Comparison of ENCODE assay signal across 8 cellular contexts in the genomic region with DNA sequence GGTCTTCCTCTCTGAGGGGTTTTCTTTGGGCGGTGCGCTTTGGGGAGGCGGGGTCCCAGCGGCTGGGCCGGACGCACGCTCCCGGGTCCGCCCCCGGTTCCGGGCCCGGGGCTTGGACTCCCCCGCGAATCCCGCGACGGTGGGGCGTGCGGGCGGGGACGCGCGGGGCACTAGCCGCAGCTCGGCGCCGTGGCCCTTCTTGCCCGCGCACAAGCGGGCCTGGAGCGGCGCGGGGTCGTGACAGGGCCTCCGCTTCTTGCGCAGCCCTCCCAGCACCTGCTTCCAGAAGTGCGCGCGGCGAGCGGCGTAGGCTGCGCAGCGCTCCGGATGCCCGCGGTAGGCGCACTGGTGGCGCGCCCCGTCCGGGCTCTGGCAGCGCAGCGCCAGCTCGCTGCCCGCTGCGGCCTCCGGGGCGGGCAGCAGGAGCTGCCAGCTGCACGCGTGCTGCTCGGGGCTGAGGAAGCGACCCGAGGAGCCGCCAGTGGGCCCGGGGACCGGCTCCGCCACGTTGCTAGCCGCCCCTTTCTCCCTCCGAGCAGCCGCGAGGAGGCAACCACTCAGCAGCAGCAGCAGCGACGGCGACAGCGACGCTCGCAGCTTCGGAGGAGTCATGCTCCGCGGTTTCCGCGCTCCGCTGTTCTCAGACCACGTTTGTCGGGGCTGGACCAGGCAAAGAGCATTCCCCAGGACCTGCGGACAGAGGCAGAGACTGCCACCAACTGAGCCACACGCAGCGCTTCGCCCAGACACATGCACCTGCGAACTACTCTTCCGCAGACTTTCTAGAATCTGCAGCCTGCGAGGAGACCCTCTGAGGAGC. TPM values are rescaled to one million over a fixed set of nuclear protein-coding genes. Genes with fewer than 3 reads are reported as not detected.
DNase-seq lines count a peak whose midpoint lies in the region; ATAC-seq and TF ChIP-seq lines count a peak whose summit lies in the region.

No MANE protein-coding gene starts in this region.

- H3K9me2 ChIP-seq in hepatocyte (replicated peaks; ENCODE audit: insufficient read depth) = no peaks in the 10 kb centered on the region

- H3K4me1 ChIP-seq in hepatocyte (ENCODE audit: insufficient read depth) = peaks cover 8% of the 10 kb centered on the region

- peak; percentile 72 for TF ChIP-seq CTCF in GM13976 (IDR thresholded peaks at IDR 0.05; ENCODE audit: borderline replicate concordance, control extremely low read depth, extremely low read depth, insufficient read depth, missing control alignments)
- peak; percentile 59 for TF ChIP-seq CTCF in hepatocyte (IDR thresholded peaks at IDR 0.05; ENCODE audit: poor library complexity)

- H3K79me2 ChIP-seq in hepatocyte = peaks cover 8% of the 10 kb centered on the region

- peak overlapping the region; percentile 85 for H2AFZ ChIP-seq in hepatocyte

- ATAC-seq in HG02642 (IDR thresholded peaks at IDR 0.05; ENCODE audit: poor library complexity, unreplicated experiment) = peak; percentile 93

- peak overlapping the region; percentile 92 for H3K4me2 ChIP-seq in hepatocyte

- H4K20me1 ChIP-seq in hepatocyte (ENCODE audit: insufficient read depth, poor library complexity, severe bottlenecking) = no peaks in the 10 kb centered on the region

- H3K27me3 ChIP-seq in hepatocyte = no peaks in the 10 kb centered on the region

- peak overlapping the region; percentile 94 for H3K4me3 ChIP-seq in hepatocyte

- DNase-seq in GM13976 (ENCODE audit: low spot score) (peak; percentile 89), NCI-H1092 treated with DMSO at 0.1 percent for 48 hours (lab: John Stamatoyannopoulos, UW) (peak; percentile 77), T-helper 1 cell (peak; percentile 33 to 84 (median 39)), hepatocyte (ENCODE audit: low spot score) (peak; percentile 88), retina (peak; percentile 95), COLO829 (ENCODE audit: low spot score) (no peak)

- in situ Hi-C loops in GM13976 (cut with MboI; ENCODE audit: low sequenced_read_pairs, unreplicated experiment) = no loop called here

- H3K9me3 ChIP-seq in hepatocyte (ENCODE audit: low read depth) = no peaks in the 10 kb centered on the region

- H3K27ac ChIP-seq in angular gyrus (ENCODE audit: low read depth, low read length) (peak overlapping the region; percentile 19), hepatocyte (peak overlapping the region; percentile 22)

- WGBS in hepatocyte (ENCODE audit: low lambda C conversion rate, missing lambda C conversion rate) = 1% methylated on average over 83 of the region's 94 CpGs

- no peaks in the 10 kb centered on the region for H3K36me3 ChIP-seq in hepatocyte (replicated peaks; ENCODE audit: insufficient read depth, low read depth)

RNA-seq across cellular contexts. Expression of a gene that starts 0.7 kb away (rescaled TPM):
- total RNA-seq in hepatocyte = 1.5 and 2.4 TPM in 2 replicates
- 2.6 and 5.6 TPM in 2 replicates for polyA plus RNA-seq in hepatocyte

RNA-seq across cellular contexts. Expression of a gene that starts 15.0 kb away (rescaled TPM):
- total RNA-seq in hepatocyte = 45.0 and 45.4 TPM in 2 replicates
- 15.3 and 21.5 TPM in 2 replicates for polyA plus RNA-seq in hepatocyte
